Comparison of ENCODE assay signal across 13 cellular contexts in the genomic region with DNA sequence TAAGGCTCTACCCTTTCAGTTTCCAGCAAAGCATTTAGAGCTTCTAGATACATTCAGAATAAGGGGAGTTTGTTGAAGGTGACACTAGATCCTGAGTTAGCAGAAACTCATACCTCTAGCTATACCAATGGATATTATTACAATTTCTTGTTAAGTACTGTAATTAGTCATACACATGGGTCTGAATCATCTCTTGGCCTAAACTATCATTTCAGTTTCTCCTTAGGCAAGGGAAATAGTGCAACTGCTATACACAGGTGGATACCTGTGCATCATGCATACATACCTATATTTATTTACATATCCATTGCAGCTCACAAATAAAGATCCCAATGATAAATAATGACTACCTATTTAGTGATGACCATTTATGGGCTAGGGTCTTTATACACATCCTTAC. TPM values are rescaled to one million over a fixed set of nuclear protein-coding genes. Genes with fewer than 3 reads are reported as not detected.
DNase-seq lines count a peak whose midpoint lies in the region; ATAC-seq and TF ChIP-seq lines count a peak whose summit lies in the region.
"Had no signal": no experiment of that assay in that cellular context is flagged by ENCODE, and none has a peak within 500 bp of the region (broad histone marks: within the 10 kb centered on the region; RNA-seq: fewer than 3 reads in every experiment).

No MANE protein-coding gene starts in this region.

- no peak overlapping the region for H2AFZ ChIP-seq in PC-3 (ENCODE audit: low read length)

- H3K27ac Mint-ChIP-seq in activated T-helper 17 cell treated with anti-CD3 and anti-CD28 coated beads, Interleukin-2, amount 50 U/mL, for 72 hours: no peak overlapping the region
- no peak overlapping the region for H3K27ac Mint-ChIP-seq in stimulated activated effector memory CD8-positive, alpha-beta T cell treated with anti-CD3 and anti-CD28 coated beads, Interleukin-12 subunit alpha, Interleukin-12 subunit beta, amount 100 ng/mL, for 72 hours
- H3K27ac Mint-ChIP-seq: CD4-positive, alpha-beta memory T cell; IgD-negative memory B cell had no signal

- H3K27me3 Mint-ChIP-seq in activated T-helper 17 cell treated with anti-CD3 and anti-CD28 coated beads, Interleukin-2, amount 50 U/mL, for 72 hours: peaks cover 32% of the 10 kb centered on the region

- H3F3A ChIP-seq in PC-3 (ENCODE audit: low read length, unreplicated experiment): no peaks in the 10 kb centered on the region

- no peaks in the 10 kb centered on the region for H4K20me1 ChIP-seq in PC-3 (ENCODE audit: low read length)

- H3K36me3 Mint-ChIP-seq in activated T-helper 17 cell treated with anti-CD3 and anti-CD28 coated beads, Interleukin-2, amount 50 U/mL, for 72 hours (ENCODE audit: low read depth): no peaks in the 10 kb centered on the region
- H3K36me3 Mint-ChIP-seq in stimulated activated effector memory CD8-positive, alpha-beta T cell treated with anti-CD3 and anti-CD28 coated beads, Interleukin-12 subunit alpha, Interleukin-12 subunit beta, amount 100 ng/mL, for 72 hours: no peaks in the 10 kb centered on the region
- H3K36me3 Mint-ChIP-seq: CD4-positive, alpha-beta memory T cell; IgD-negative memory B cell had no signal

- peak; percentile 84 for ATAC-seq in PC-3
- peak; percentile 21 for ATAC-seq in activated T-helper 17 cell treated with anti-CD3 and anti-CD28 coated beads, Interleukin-2, amount 50 U/mL, for 72 hours (replicated peaks)
- peak; percentile 55 for ATAC-seq in esophagus mucosa
- ATAC-seq in stimulated activated effector memory CD8-positive, alpha-beta T cell treated with anti-CD3 and anti-CD28 coated beads, Interleukin-12 subunit alpha, Interleukin-12 subunit beta, amount 100 ng/mL, for 72 hours: peak; percentile 34
- ATAC-seq in GM21619 (IDR thresholded peaks at IDR 0.05; ENCODE audit: unreplicated experiment): no peak
- no peak for ATAC-seq in HG03457 (IDR thresholded peaks at IDR 0.05; ENCODE audit: unreplicated experiment)
- ATAC-seq: A549 had no signal

- H3K27me3 ChIP-seq in PC-3 (ENCODE audit: low read length): no peaks in the 10 kb centered on the region
- H3K27me3 ChIP-seq: BE2C had no signal

- no peak for TF ChIP-seq CTCF in PC-3 (conservative IDR thresholded peaks at IDR 0.05; ENCODE audit: low read depth, low read length)

- H3K4me3 ChIP-seq in PC-3 (ENCODE audit: low read length): no peak overlapping the region
- H3K4me3 ChIP-seq: A549 had no signal

- H3K79me2 ChIP-seq in PC-3 (ENCODE audit: low read length): no peaks in the 10 kb centered on the region

- POLR2A ChIA-PET in PC-3 (lab: Charles Lee; ENCODE audit: unreplicated experiment): interaction anchor here (0.5 kb wide), 1 partner anchor 18 kb away, joined by 3 read pairs; no protein-coding TSS in a partner anchor

- no peak overlapping the region for H3K4me3 Mint-ChIP-seq in activated T-helper 17 cell treated with anti-CD3 and anti-CD28 coated beads, Interleukin-2, amount 50 U/mL, for 72 hours
- H3K4me3 Mint-ChIP-seq in stimulated activated effector memory CD8-positive, alpha-beta T cell treated with anti-CD3 and anti-CD28 coated beads, Interleukin-12 subunit alpha, Interleukin-12 subunit beta, amount 100 ng/mL, for 72 hours: no peak overlapping the region
- H3K4me3 Mint-ChIP-seq: CD4-positive, alpha-beta memory T cell; IgD-negative memory B cell had no signal

- peak; percentile 80 for DNase-seq in PC-3
- no peak for DNase-seq in stimulated activated effector memory CD8-positive, alpha-beta T cell treated with anti-CD3 and anti-CD28 coated beads, Interleukin-12 subunit alpha, Interleukin-12 subunit beta, amount 100 ng/mL, for 72 hours (ENCODE audit: low spot score in 2 of 2)
- no peak for DNase-seq in posterior vena cava (ENCODE audit: low spot score)
- DNase-seq: BE2C; CD4-positive, alpha-beta memory T cell; DMS79 had no signal

- no peaks in the 10 kb centered on the region for H3K9me3 ChIP-seq in PC-3 (ENCODE audit: low read length)
- H3K9me3 ChIP-seq: A549, BE2C had no signal

- no peaks in the 10 kb centered on the region for H3K36me3 ChIP-seq in PC-3 (ENCODE audit: low read depth, low read length)
- H3K36me3 ChIP-seq: BE2C had no signal

- peaks cover 10% of the 10 kb centered on the region for H3K4me1 ChIP-seq in PC-3 (ENCODE audit: insufficient read depth, low read length)
- H3K4me1 ChIP-seq: A549, BE2C had no signal

- no peaks in the 10 kb centered on the region for H3K4me1 Mint-ChIP-seq in activated T-helper 17 cell treated with anti-CD3 and anti-CD28 coated beads, Interleukin-2, amount 50 U/mL, for 72 hours
- no peaks in the 10 kb centered on the region for H3K4me1 Mint-ChIP-seq in stimulated activated effector memory CD8-positive, alpha-beta T cell treated with anti-CD3 and anti-CD28 coated beads, Interleukin-12 subunit alpha, Interleukin-12 subunit beta, amount 100 ng/mL, for 72 hours
- H3K4me1 Mint-ChIP-seq: CD4-positive, alpha-beta memory T cell; IgD-negative memory B cell had no signal

- H3K9me2 ChIP-seq in PC-3 (replicated peaks; ENCODE audit: low read length): no peaks in the 10 kb centered on the region

- H3K27ac ChIP-seq in PC-3 (ENCODE audit: low read length): no peak overlapping the region
- H3K27ac ChIP-seq: A549, C4-2B had no signal

- BruUV-seq in PC-3 (replicated peaks; lab: Mats Ljungman, UMichigan): no TSS peak

- H3K9ac ChIP-seq in PC-3 (ENCODE audit: low read length): no peak overlapping the region

- CTCF ChIA-PET in PC-3 (lab: Charles Lee): no interaction called here

- no peaks in the 10 kb centered on the region for H3K9me3 Mint-ChIP-seq in activated T-helper 17 cell treated with anti-CD3 and anti-CD28 coated beads, Interleukin-2, amount 50 U/mL, for 72 hours
- no peaks in the 10 kb centered on the region for H3K9me3 Mint-ChIP-seq in stimulated activated effector memory CD8-positive, alpha-beta T cell treated with anti-CD3 and anti-CD28 coated beads, Interleukin-12 subunit alpha, Interleukin-12 subunit beta, amount 100 ng/mL, for 72 hours

- no peak overlapping the region for H3K4me2 ChIP-seq in PC-3 (ENCODE audit: low read length)
- H3K4me2 ChIP-seq: A549 had no signal

- intact Hi-C loops in PC-3 (cut with micrococcal nuclease): no loop called here
- intact Hi-C loops in posterior vena cava (cut with DNase I): no loop called here

RNA-seq across cellular contexts. Expression of a gene that starts 45.1 kb away (rescaled TPM):
- 14.6 and 25.7 TPM in 2 replicates for total RNA-seq in PC-3 (2014; rRNA removed)
- total RNA-seq in activated T-helper 17 cell treated with anti-CD3 and anti-CD28 coated beads, Interleukin-2, amount 50 U/mL, for 72 hours: not detected
- not detected for total RNA-seq in esophagus mucosa
- not detected for total RNA-seq in posterior vena cava
- total RNA-seq: CD4-positive, alpha-beta memory T cell had no signal

Comparison
In these comparisons a context has a peak if more than half of its experiments do, and no peak if none do; other contexts are left out.
1. ATAC-seq: peak in PC-3 (single experiment), activated T-helper 17 cell treated with anti-CD3 and anti-CD28 coated beads, Interleukin-2, amount 50 U/mL, for 72 hours (single experiment), esophagus mucosa (single experiment) and stimulated activated effector memory CD8-positive, alpha-beta T cell treated with anti-CD3 and anti-CD28 coated beads, Interleukin-12 subunit alpha, Interleukin-12 subunit beta, amount 100 ng/mL, for 72 hours (single experiment); none in GM21619 (single experiment) and HG03457 (single experiment).
2. RNA of a gene that starts 45.1 kb away (total RNA-seq): 14.6 to 25.7 TPM in PC-3; not detected in posterior vena cava, not detected in esophagus mucosa (single experiment) and not detected in activated T-helper 17 cell treated with anti-CD3 and anti-CD28 coated beads, Interleukin-2, amount 50 U/mL, for 72 hours; every median in the first group is over 10 times any median in the second.